ENCODE assay signal across 8 cellular contexts in the genomic region with DNA sequence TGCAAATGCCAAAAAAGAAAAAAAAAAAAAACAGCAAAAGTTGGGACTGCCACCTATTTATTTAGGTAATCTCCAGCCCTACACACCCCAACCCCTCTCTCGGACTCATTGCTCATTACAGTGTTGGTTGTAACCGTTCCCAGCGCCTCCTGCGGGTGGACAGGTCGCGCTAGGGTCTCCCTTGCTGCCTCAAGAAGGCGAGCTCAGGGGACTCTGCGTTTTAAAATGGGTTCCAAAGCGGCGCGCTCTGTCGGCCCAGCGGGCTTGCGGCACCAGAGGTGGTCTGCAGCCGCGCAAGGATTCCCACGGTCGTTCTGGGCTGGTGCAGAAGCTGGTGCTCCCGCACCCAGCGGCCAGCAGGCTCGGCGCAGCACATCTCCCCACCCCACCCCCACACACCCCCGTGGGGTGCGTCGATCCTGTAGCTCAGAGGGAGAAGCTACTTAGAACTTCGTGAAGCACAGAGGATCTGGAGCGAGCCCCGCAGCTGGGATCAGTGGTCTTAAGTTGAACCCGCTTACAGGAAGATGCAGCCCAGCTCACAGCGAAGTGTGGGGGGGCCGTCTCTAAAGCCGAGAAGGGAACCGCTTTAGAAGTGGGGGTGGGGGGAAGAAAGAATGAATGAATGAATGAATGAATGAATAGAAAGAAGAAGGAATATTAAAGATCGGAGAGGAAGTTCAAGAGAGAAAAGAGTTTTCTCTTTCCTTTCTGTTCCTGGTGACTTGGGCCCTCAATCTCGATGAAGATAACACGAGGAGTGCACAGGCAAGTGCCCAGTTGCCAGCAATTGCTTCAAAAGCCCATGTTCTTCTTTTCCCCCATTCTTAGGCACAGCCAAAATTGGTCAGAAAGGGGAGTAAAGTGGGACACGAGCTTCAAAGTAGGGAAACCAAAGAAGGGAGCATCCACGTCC. TPM values are rescaled to one million over a fixed set of nuclear protein-coding genes. Genes with fewer than 3 reads are reported as not detected.
A peak's percentile ranks its signal among the peaks of the same experiment; 100 is the strongest.
DNase-seq lines count a peak whose midpoint lies in the region; ATAC-seq and TF ChIP-seq lines count a peak whose summit lies in the region.

No MANE protein-coding gene starts in this region.

- 4% methylated on average over 22 of the region's 38 CpGs for WGBS in suprapubic skin

- H3K9me3 ChIP-seq in suprapubic skin, result no peaks in the 10 kb centered on the region

- CTCF ChIA-PET in activated naive CD4-positive, alpha-beta T cell treated with anti-CD3 and anti-CD28 coated beads, Interleukin-2, amount 10 ng/mL, durations not matched to agents 7 days and 5 days (lab: Charles Lee), result interaction anchor here (0.6 kb wide), 1 partner anchor 721 kb away, joined by 3 read pairs; no protein-coding TSS in a partner anchor

- H3K4me3 ChIP-seq in suprapubic skin, result peak overlapping the region; percentile 83

- H3K9me3 Mint-ChIP-seq in activated naive CD4-positive, alpha-beta T cell treated with anti-CD3 and anti-CD28 coated beads, Interleukin-2, amount 10 ng/mL, durations not matched to agents 7 days and 5 days, result peaks cover 21% of the 10 kb centered on the region

- H3K27ac Mint-ChIP-seq in activated naive CD4-positive, alpha-beta T cell treated with anti-CD3 and anti-CD28 coated beads, Interleukin-2, amount 10 ng/mL, durations not matched to agents 7 days and 5 days, result peak overlapping the region; percentile 70

- peaks cover 54% of the 10 kb centered on the region for H3K4me1 ChIP-seq in suprapubic skin

- peaks cover 53% of the 10 kb centered on the region for H3K4me1 Mint-ChIP-seq in activated naive CD4-positive, alpha-beta T cell treated with anti-CD3 and anti-CD28 coated beads, Interleukin-2, amount 10 ng/mL, durations not matched to agents 7 days and 5 days

- peaks cover 87% of the 10 kb centered on the region for H3K27me3 ChIP-seq in suprapubic skin

- no peak for TF ChIP-seq POLR2A in suprapubic skin (IDR thresholded peaks at IDR 0.05)

- DNase-seq in activated naive CD4-positive, alpha-beta T cell treated with anti-CD3 and anti-CD28 coated beads, Interleukin-2, amount 10 ng/mL, durations not matched to agents 7 days and 5 days, result no peak
- no peak for DNase-seq in activated naive CD4-positive, alpha-beta T cell (lab: John Stamatoyannopoulos, UW)
- DNase-seq in SW 1271 (lab: John Stamatoyannopoulos, UW), result peak; percentile 22 to 76
- DNase-seq in glomerular visceral epithelial cell (ENCODE audit: extremely low spot score), result peak; percentile 51
- no peak for DNase-seq in suprapubic skin (ENCODE audit: low spot score in 2 of 2)

- TF ChIP-seq CTCF in suprapubic skin (IDR thresholded peaks at IDR 0.05), result no peak

- H3K36me3 ChIP-seq in suprapubic skin, result no peaks in the 10 kb centered on the region

- peak overlapping the region; percentile 98 for H3K27ac ChIP-seq in suprapubic skin

- ATAC-seq in HG02759 (IDR thresholded peaks at IDR 0.05; ENCODE audit: unreplicated experiment), result no peak
- no peak for ATAC-seq in GM18502 (IDR thresholded peaks at IDR 0.05; ENCODE audit: poor library complexity, unreplicated experiment)
- no peak for ATAC-seq in HG03378 (IDR thresholded peaks at IDR 0.05; ENCODE audit: unreplicated experiment)

- peak overlapping the region; percentile 72 for H3K4me3 Mint-ChIP-seq in activated naive CD4-positive, alpha-beta T cell treated with anti-CD3 and anti-CD28 coated beads, Interleukin-2, amount 10 ng/mL, durations not matched to agents 7 days and 5 days

- H3K36me3 Mint-ChIP-seq in activated naive CD4-positive, alpha-beta T cell treated with anti-CD3 and anti-CD28 coated beads, Interleukin-2, amount 10 ng/mL, durations not matched to agents 7 days and 5 days, result peaks cover 41% of the 10 kb centered on the region

- no peak for TF ChIP-seq EP300 in suprapubic skin (IDR thresholded peaks at IDR 0.05)

- peaks cover 100% of the 10 kb centered on the region for H3K27me3 Mint-ChIP-seq in activated naive CD4-positive, alpha-beta T cell treated with anti-CD3 and anti-CD28 coated beads, Interleukin-2, amount 10 ng/mL, durations not matched to agents 7 days and 5 days

RNA-seq across cellular contexts. Expression of a gene that starts 0.8 kb away (rescaled TPM):
- 100 to 1,000 TPM in 1 of 4 donors, 10 to 100 TPM in 3; 86.7 to 135 (median 91.9) TPM for total RNA-seq in suprapubic skin

Comparison
In these comparisons a context has a peak if more than half of its experiments do, and no peak if none do; other contexts are left out.
1. DNase-seq: peak in SW 1271 (2 of 2) and glomerular visceral epithelial cell (single experiment); none in activated naive CD4-positive, alpha-beta T cell treated with anti-CD3 and anti-CD28 coated beads, Interleukin-2, amount 10 ng/mL, durations not matched to agents 7 days and 5 days (single experiment), activated naive CD4-positive, alpha-beta T cell (0 of 4) and suprapubic skin (0 of 2).